ENCODE assay signal across 1 cellular context in the genomic region with DNA sequence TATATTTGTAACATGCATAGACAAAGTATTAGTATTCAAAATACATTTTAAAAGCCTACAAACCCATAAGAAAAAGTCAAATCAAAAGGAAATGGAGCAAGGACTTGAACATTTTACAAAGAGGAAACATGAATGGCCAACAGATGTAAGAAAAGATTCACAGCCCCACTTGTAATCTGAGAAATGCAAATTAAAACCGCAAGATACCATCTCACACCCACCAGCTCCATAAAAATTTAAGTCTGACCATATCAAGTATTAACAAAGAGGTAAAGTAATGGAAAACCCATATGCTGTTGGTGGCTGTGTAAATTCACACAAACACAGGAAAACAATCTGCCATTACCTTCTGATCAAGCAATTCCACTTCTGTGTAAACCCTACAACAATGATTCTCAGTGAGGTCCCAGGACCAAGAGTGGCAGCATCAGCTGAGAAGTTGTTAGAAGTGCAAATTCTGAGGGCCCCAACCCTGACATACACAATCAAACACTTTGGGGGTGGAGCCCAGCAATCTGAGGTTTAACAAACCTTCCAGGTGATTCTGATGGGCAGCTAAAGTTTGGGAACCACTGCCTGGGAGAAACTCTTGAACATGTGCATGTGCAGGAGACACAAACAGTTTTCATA.
TF ChIP-seq lines count a peak whose summit lies in the region.

No MANE protein-coding gene starts in this region.

TF ChIP-seq in HEK293, 187 proteins besides CTCF, POLR2A, EP300 and RAD21 (continued from another document):
- TF ChIP-seq, protein P1, sequence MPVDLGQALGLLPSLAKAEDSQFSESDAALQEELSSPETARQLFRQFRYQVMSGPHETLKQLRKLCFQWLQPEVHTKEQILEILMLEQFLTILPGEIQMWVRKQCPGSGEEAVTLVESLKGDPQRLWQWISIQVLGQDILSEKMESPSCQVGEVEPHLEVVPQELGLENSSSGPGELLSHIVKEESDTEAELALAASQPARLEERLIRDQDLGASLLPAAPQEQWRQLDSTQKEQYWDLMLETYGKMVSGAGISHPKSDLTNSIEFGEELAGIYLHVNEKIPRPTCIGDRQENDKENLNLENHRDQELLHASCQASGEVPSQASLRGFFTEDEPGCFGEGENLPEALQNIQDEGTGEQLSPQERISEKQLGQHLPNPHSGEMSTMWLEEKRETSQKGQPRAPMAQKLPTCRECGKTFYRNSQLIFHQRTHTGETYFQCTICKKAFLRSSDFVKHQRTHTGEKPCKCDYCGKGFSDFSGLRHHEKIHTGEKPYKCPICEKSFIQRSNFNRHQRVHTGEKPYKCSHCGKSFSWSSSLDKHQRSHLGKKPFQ (tag by site-specific recombination; IDR thresholded peaks at IDR 0.05) = 0 out of 2 replicates have a peak, but pooled peaks have one; percentile 52
- TF ChIP-seq ZFHX2 (tag by site-specific recombination; conservative IDR thresholded peaks at IDR 0.05) (peak; percentile 69), ZNF549 (tag by site-specific recombination; IDR thresholded peaks at IDR 0.05) (no peak), ZNF768 (tag by site-specific recombination; IDR thresholded peaks at IDR 0.05) (no peak), KLF1 (tag by site-specific recombination; IDR thresholded peaks at IDR 0.05) (peak; percentile 23; the same call in 1 of the 2 replicates)
